In genomic region chr22:46286941-46287872, GRCh38 we compare ENCODE assay signal across 2 cellular contexts.
A peak's percentile ranks its signal among the peaks of the same experiment; 100 is the strongest.
TF ChIP-seq lines count a peak whose summit lies in the region.

No MANE protein-coding gene starts in this region.

TF ChIP-seq in GM12891, 5 proteins besides CTCF, POLR2A, EP300 and RAD21:
- TF ChIP-seq POU2F2 (IDR thresholded peaks at IDR 0.05; ENCODE audit: low read depth, low read length): no peak
- TF ChIP-seq POLR2AphosphoS5 (IDR thresholded peaks at IDR 0.05; ENCODE audit: low read depth, low read length): no peak
- no peak for TF ChIP-seq PAX5 (IDR thresholded peaks at IDR 0.05; ENCODE audit: insufficient read depth, low read length, severe bottlenecking)
- TF ChIP-seq TAF1 (IDR thresholded peaks at IDR 0.05; ENCODE audit: low read depth, low read length): no peak
- TF ChIP-seq SPI1 (IDR thresholded peaks at IDR 0.05; ENCODE audit: low read depth, low read length): no peak

TF ChIP-seq in GM12878, 131 proteins besides CTCF, POLR2A, EP300 and RAD21:
- TF ChIP-seq BACH1 (IDR thresholded peaks at IDR 0.05; ENCODE audit: borderline replicate concordance) (no peak), ZSCAN29 (IDR thresholded peaks at IDR 0.05) (no peak), POLR2AphosphoS5 (IDR thresholded peaks at IDR 0.05; ENCODE audit: low read length) (0 out of 2 replicates have a peak, but pooled peaks have one; percentile 26), SIN3A (IDR thresholded peaks at IDR 0.05; ENCODE audit: low read depth, low read length) (no peak)
